Comparison of ENCODE assay signal across 22 cellular contexts in genomic region chr11:74507582-74507981, GRCh38. TPM values are rescaled to one million over a fixed set of nuclear protein-coding genes. Genes with fewer than 3 reads are reported as not detected.
"Had no signal": no experiment of that assay in that cellular context is flagged by ENCODE, and none has a peak within 500 bp of the region (broad histone marks: within the 10 kb centered on the region; RNA-seq: fewer than 3 reads in every experiment).

No MANE protein-coding gene starts in this region.

- H3K4me3 ChIP-seq: dorsolateral prefrontal cortex, hepatocyte, lung, right atrium auricular region, sigmoid colon, skin epidermis, stomach, thoracic aorta, transverse colon had no signal

- H3K36me3 Mint-ChIP-seq: naive B cell had no signal

- H3K4me3 Mint-ChIP-seq: naive B cell, nephron progenitor cell had no signal

- H3K36me3 ChIP-seq: right atrium auricular region, sigmoid colon, stomach, thoracic aorta, transverse colon had no signal

- DNase-seq: cortex of kidney; dorsolateral prefrontal cortex; effector CD8-positive, alpha-beta T cell; foreskin melanocyte; head of caudate nucleus; left colon; left ventricle myocardium superior; midbrain; naive B cell; nephron progenitor cell; posterior cingulate gyrus; sigmoid colon; stimulated activated naive CD4-positive, alpha-beta T cell; stomach; substantia nigra; transverse colon had no signal

- H3K4me1 ChIP-seq: right atrium auricular region, sigmoid colon, stomach, transverse colon had no signal

- H3K4me1 Mint-ChIP-seq: naive B cell, nephron progenitor cell had no signal

- ATAC-seq: left colon, left ventricle myocardium superior had no signal

- H3K27ac Mint-ChIP-seq: nephron progenitor cell had no signal

- H3K27ac ChIP-seq: dorsolateral prefrontal cortex, hepatocyte, right atrium auricular region, sigmoid colon, skin epidermis, stomach, thoracic aorta, transverse colon had no signal

- H3K9me3 ChIP-seq: sigmoid colon, thoracic aorta had no signal

- H3K27me3 ChIP-seq: dorsolateral prefrontal cortex, hepatocyte, right atrium auricular region, sigmoid colon, stomach, transverse colon had no signal

RNA-seq across cellular contexts. Expression of gene KCNE3, which starts 40.2 kb away (rescaled TPM):
- total RNA-seq: osteocyte had no signal
